ENCODE assay signal across 10 cellular contexts in genomic region chr6:158770533-158770932, GRCh38. TPM values are rescaled to one million over a fixed set of nuclear protein-coding genes. Genes with fewer than 3 reads are reported as not detected.
DNase-seq lines count a peak whose midpoint lies in the region; ATAC-seq and TF ChIP-seq lines count a peak whose summit lies in the region.
"Had no signal": no experiment of that assay in that cellular context is flagged by ENCODE, and none has a peak within 500 bp of the region (broad histone marks: within the 10 kb centered on the region; RNA-seq: fewer than 3 reads in every experiment).

No MANE protein-coding gene starts in this region.

- no peaks in the 10 kb centered on the region for H3K9me3 Mint-ChIP-seq in activated naive CD8-positive, alpha-beta T cell treated with anti-CD3 and anti-CD28 coated beads for 36 hours
- H3K9me3 Mint-ChIP-seq in stimulated activated naive CD8-positive, alpha-beta T cell treated with anti-CD3 and anti-CD28 coated beads, Interleukin-15, amount 100 ng/mL, for 72 hours: no peaks in the 10 kb centered on the region

- H3K27me3 ChIP-seq in right cardiac atrium (ENCODE audit: control insufficient read depth, insufficient read depth) (no peaks in the 10 kb centered on the region), Karpas-422 (ENCODE audit: low read length) (no peaks in the 10 kb centered on the region)

- 0 out of 2 replicates have a peak, but pooled peaks cover 4% of the 10 kb centered on the region for H3K79me2 ChIP-seq in Karpas-422 (ENCODE audit: low read length)

- peaks cover 28% of the 10 kb centered on the region; the same call in 1 of the 2 replicates for H4K20me1 ChIP-seq in Karpas-422 (ENCODE audit: insufficient read depth, low read depth, low read length)

- H3K9ac ChIP-seq in Karpas-422 (ENCODE audit: low read length): no peak overlapping the region

- H3K9me2 ChIP-seq in Karpas-422 (replicated peaks; ENCODE audit: insufficient read depth, low read length): no peaks in the 10 kb centered on the region

- H3K4me3 ChIP-seq in right cardiac atrium (ENCODE audit: low read length) (no peak overlapping the region), Karpas-422 (ENCODE audit: low read length) (no peak overlapping the region), foreskin fibroblast (ENCODE audit: low read depth in 1 of 2, low read length in 2 of 2) (no peak overlapping the region)

- no peak overlapping the region for H2AFZ ChIP-seq in Karpas-422 (ENCODE audit: low read length)

- peaks cover 85% of the 10 kb centered on the region for H3K36me3 ChIP-seq in Karpas-422 (ENCODE audit: insufficient read depth, low read length)

- H3K27ac Mint-ChIP-seq in activated naive CD8-positive, alpha-beta T cell treated with anti-CD3 and anti-CD28 coated beads for 36 hours: peak overlapping the region; percentile 84
- peak overlapping the region; percentile 60 to 94 for H3K27ac Mint-ChIP-seq in stimulated activated naive CD8-positive, alpha-beta T cell treated with anti-CD3 and anti-CD28 coated beads, Interleukin-15, amount 100 ng/mL, for 72 hours

- peaks cover 46% of the 10 kb centered on the region for H3K36me3 Mint-ChIP-seq in activated naive CD8-positive, alpha-beta T cell treated with anti-CD3 and anti-CD28 coated beads for 36 hours

- H3K4me1 Mint-ChIP-seq in activated naive CD8-positive, alpha-beta T cell treated with anti-CD3 and anti-CD28 coated beads for 36 hours: peaks cover 51% of the 10 kb centered on the region
- H3K4me1 Mint-ChIP-seq in stimulated activated naive CD8-positive, alpha-beta T cell treated with anti-CD3 and anti-CD28 coated beads, Interleukin-15, amount 100 ng/mL, for 72 hours: peaks cover 57% of the 10 kb centered on the region

- TF ChIP-seq CTCF in foreskin fibroblast (IDR thresholded peaks at IDR 0.05; ENCODE audit: low read depth, low read length): no peak

- H3K4me3 Mint-ChIP-seq in activated naive CD8-positive, alpha-beta T cell treated with anti-CD3 and anti-CD28 coated beads for 36 hours: no peak overlapping the region
- no peak overlapping the region for H3K4me3 Mint-ChIP-seq in stimulated activated naive CD8-positive, alpha-beta T cell treated with anti-CD3 and anti-CD28 coated beads, Interleukin-15, amount 100 ng/mL, for 72 hours

- 45% methylated on average over 8 of the region's 8 CpGs for WGBS in right cardiac atrium

- intact Hi-C loops in right cardiac atrium (cut with DNase I): no loop called here

- H3K9me3 ChIP-seq in right cardiac atrium (ENCODE audit: control insufficient read depth, low read length) (no peaks in the 10 kb centered on the region), Karpas-422 (ENCODE audit: low read length) (no peaks in the 10 kb centered on the region)

- no peak overlapping the region for H3K4me2 ChIP-seq in Karpas-422 (ENCODE audit: low read depth, low read length, poor library complexity, severe bottlenecking)

- H3K4me1 ChIP-seq in right cardiac atrium (ENCODE audit: control insufficient read depth, insufficient read depth, low read length): peaks cover 6% of the 10 kb centered on the region
- no peaks in the 10 kb centered on the region for H3K4me1 ChIP-seq in Karpas-422 (ENCODE audit: low read length)

- H3K27me3 Mint-ChIP-seq in activated naive CD8-positive, alpha-beta T cell treated with anti-CD3 and anti-CD28 coated beads for 36 hours: no peaks in the 10 kb centered on the region
- no peaks in the 10 kb centered on the region for H3K27me3 Mint-ChIP-seq in stimulated activated naive CD8-positive, alpha-beta T cell treated with anti-CD3 and anti-CD28 coated beads, Interleukin-15, amount 100 ng/mL, for 72 hours

- peak; percentile 62 for DNase-seq in activated effector memory CD4-positive, alpha-beta T cell treated with anti-CD3 and anti-CD28 coated beads, Interleukin-2, amount 50 U/mL, for 16 hours
- no peak for DNase-seq in activated effector memory CD4-positive, alpha-beta T cell treated with Interleukin-2 at 50 U/mL for 16 hours
- no peak for DNase-seq in activated naive CD8-positive, alpha-beta T cell treated with anti-CD3 and anti-CD28 coated beads for 36 hours
- DNase-seq in right cardiac atrium (peak; percentile 71 to 90 (median 79)), germinal center (ENCODE audit: low spot score) (no peak), Karpas-422 (no peak), foreskin fibroblast (no peak)
- no peak for DNase-seq in stimulated activated naive CD8-positive, alpha-beta T cell treated with anti-CD3 and anti-CD28 coated beads, Interleukin-15, amount 100 ng/mL, for 72 hours

- ATAC-seq in right cardiac atrium: peak; percentile 53 to 67
- ATAC-seq in stimulated activated naive CD8-positive, alpha-beta T cell treated with anti-CD3 and anti-CD28 coated beads, Interleukin-15, amount 100 ng/mL, for 72 hours: no peak
- ATAC-seq: left lobe of liver had no signal

- peak overlapping the region; percentile 47 for H3K27ac ChIP-seq in right cardiac atrium (ENCODE audit: low read length)
- no peak overlapping the region for H3K27ac ChIP-seq in Karpas-422 (ENCODE audit: low read length)
- H3K27ac ChIP-seq: HL-60 had no signal

RNA-seq across cellular contexts. Expression of gene EZR, which starts 48.6 kb away (rescaled TPM):
- total RNA-seq in activated naive CD8-positive, alpha-beta T cell treated with anti-CD3 and anti-CD28 coated beads for 36 hours: 100 to 1,000 TPM; 218 to 227 TPM
- total RNA-seq in right cardiac atrium: 100 to 1,000 TPM; 192 to 261 (median 244) TPM
- 178 TPM for polyA plus RNA-seq in right cardiac atrium
- 88.5 and 185 TPM in 2 replicates for total RNA-seq in Karpas-422 (2014; rRNA removed; shearing (Covaris generic); ENCODE audit: low replicate concordance)

Comparison
In these comparisons a context has a peak if more than half of its experiments do, and no peak if none do; other contexts are left out.
1. DNase-seq: peak in activated effector memory CD4-positive, alpha-beta T cell treated with anti-CD3 and anti-CD28 coated beads, Interleukin-2, amount 50 U/mL, for 16 hours (single experiment) and right cardiac atrium (3 of 3); none in activated effector memory CD4-positive, alpha-beta T cell treated with Interleukin-2 at 50 U/mL for 16 hours (single experiment), activated naive CD8-positive, alpha-beta T cell treated with anti-CD3 and anti-CD28 coated beads for 36 hours (single experiment), stimulated activated naive CD8-positive, alpha-beta T cell treated with anti-CD3 and anti-CD28 coated beads, Interleukin-15, amount 100 ng/mL, for 72 hours (0 of 2), germinal center (single experiment), Karpas-422 (single experiment) and foreskin fibroblast (0 of 2).